Comparison of ENCODE assay signal across 1 cellular context in genomic region chr12:100573499-100574261, GRCh38.
A peak's percentile ranks its signal among the peaks of the same experiment; 100 is the strongest.
TF ChIP-seq lines count a peak whose summit lies in the region.

Gene GAS2L3 (plus strand): TSS chr12:100573684. CDS start chr12:100594905, 21,221 bp downstream.

TF ChIP-seq in HEK293, 187 proteins besides CTCF, POLR2A, EP300 and RAD21 (continued from another document and continues in another):
- TF ChIP-seq ZNF280C (tag by site-specific recombination; IDR thresholded peaks at IDR 0.05) (no peak), ZNF610 (tag by site-specific recombination; IDR thresholded peaks at IDR 0.05; ENCODE audit: borderline replicate concordance) (peak; percentile 62; the same call in 1 of the 2 replicates), ZNF768 (tag by site-specific recombination; IDR thresholded peaks at IDR 0.05) (no peak), ZNF239 (tag by site-specific recombination; IDR thresholded peaks at IDR 0.05) (no peak), ZNF501 (tag by site-specific recombination; IDR thresholded peaks at IDR 0.05) (peak; percentile 79; the same call in 1 of the 2 replicates), KLF17 (tag by site-specific recombination; IDR thresholded peaks at IDR 0.05) (peak; percentile 80; the same call in 1 of the 2 replicates), ZNF830 (tag by site-specific recombination; IDR thresholded peaks at IDR 0.05; ENCODE audit: low read depth) (no peak), ZNF513 (tag by site-specific recombination; IDR thresholded peaks at IDR 0.05) (no peak), ZNF785 (tag by site-specific recombination; IDR thresholded peaks at IDR 0.05) (no peak), ZNF555 (tag by site-specific recombination; conservative IDR thresholded peaks at IDR 0.05) (no peak), RBAK (tag by site-specific recombination; IDR thresholded peaks at IDR 0.05) (no peak), ZNF292 (tag by site-specific recombination; IDR thresholded peaks at IDR 0.05; ENCODE audit: borderline replicate concordance, low read depth) (no peak), ZFP3 (tag by site-specific recombination; IDR thresholded peaks at IDR 0.05; ENCODE audit: low read depth) (no peak), ZNF311 (tag by site-specific recombination; IDR thresholded peaks at IDR 0.05; ENCODE audit: borderline replicate concordance) (no peak), GFI1B (tag by site-specific recombination; IDR thresholded peaks at IDR 0.05) (peak; percentile 76), ZNF670 (tag by site-specific recombination; IDR thresholded peaks at IDR 0.05; ENCODE audit: low read depth) (no peak), ZNF529 (tag by site-specific recombination; IDR thresholded peaks at IDR 0.05; ENCODE audit: insufficient replicate concordance) (no peak), ZNF18 (tag by site-specific recombination; IDR thresholded peaks at IDR 0.05) (no peak), ZBTB11 (tag by site-specific recombination; conservative IDR thresholded peaks at IDR 0.05; ENCODE audit: low read depth) (no peak), ZXDB (tag by site-specific recombination; IDR thresholded peaks at IDR 0.05) (peak; percentile 88), IKZF3 (tag by site-specific recombination; IDR thresholded peaks at IDR 0.05) (no peak), ZNF621 (tag by site-specific recombination; IDR thresholded peaks at IDR 0.05) (no peak), ZNF658 (tag by site-specific recombination; IDR thresholded peaks at IDR 0.05) (no peak), HOXC10 (CRISPR knock-in tag; IDR thresholded peaks at IDR 0.05) (no peak), ZNF133 (tag by site-specific recombination; IDR thresholded peaks at IDR 0.05) (no peak), ATF2 (tag by site-specific recombination; IDR thresholded peaks at IDR 0.05; ENCODE audit: low read depth) (no peak), KLF7 (tag by site-specific recombination; IDR thresholded peaks at IDR 0.05; ENCODE audit: borderline replicate concordance) (0 out of 2 replicates have a peak, but pooled peaks have one; percentile 19), ZNF654 (tag by site-specific recombination; IDR thresholded peaks at IDR 0.05; ENCODE audit: low read depth) (no peak), ZNF639 (tag by site-specific recombination; IDR thresholded peaks at IDR 0.05) (no peak), ZFP37 (tag by site-specific recombination; IDR thresholded peaks at IDR 0.05) (0 out of 2 replicates have a peak, but pooled peaks have one; percentile 68), SP7 (tag by site-specific recombination; IDR thresholded peaks at IDR 0.05) (peak; percentile 67), ZSCAN23 (tag by site-specific recombination; IDR thresholded peaks at IDR 0.05) (0 out of 2 replicates have a peak, but pooled peaks have one; percentile 14), ZNF747 (tag by site-specific recombination; IDR thresholded peaks at IDR 0.05) (no peak), ZNF132 (tag by site-specific recombination; IDR thresholded peaks at IDR 0.05; ENCODE audit: borderline replicate concordance) (no peak), ZNF701 (tag by site-specific recombination; IDR thresholded peaks at IDR 0.05) (no peak)
- TF ChIP-seq, protein P1, sequence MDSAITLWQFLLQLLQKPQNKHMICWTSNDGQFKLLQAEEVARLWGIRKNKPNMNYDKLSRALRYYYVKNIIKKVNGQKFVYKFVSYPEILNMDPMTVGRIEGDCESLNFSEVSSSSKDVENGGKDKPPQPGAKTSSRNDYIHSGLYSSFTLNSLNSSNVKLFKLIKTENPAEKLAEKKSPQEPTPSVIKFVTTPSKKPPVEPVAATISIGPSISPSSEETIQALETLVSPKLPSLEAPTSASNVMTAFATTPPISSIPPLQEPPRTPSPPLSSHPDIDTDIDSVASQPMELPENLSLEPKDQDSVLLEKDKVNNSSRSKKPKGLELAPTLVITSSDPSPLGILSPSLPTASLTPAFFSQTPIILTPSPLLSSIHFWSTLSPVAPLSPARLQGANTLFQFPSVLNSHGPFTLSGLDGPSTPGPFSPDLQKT (IDR thresholded peaks at IDR 0.05; ENCODE audit: borderline replicate concordance, low read depth, low read length) = no peak
- TF ChIP-seq, protein P2, sequence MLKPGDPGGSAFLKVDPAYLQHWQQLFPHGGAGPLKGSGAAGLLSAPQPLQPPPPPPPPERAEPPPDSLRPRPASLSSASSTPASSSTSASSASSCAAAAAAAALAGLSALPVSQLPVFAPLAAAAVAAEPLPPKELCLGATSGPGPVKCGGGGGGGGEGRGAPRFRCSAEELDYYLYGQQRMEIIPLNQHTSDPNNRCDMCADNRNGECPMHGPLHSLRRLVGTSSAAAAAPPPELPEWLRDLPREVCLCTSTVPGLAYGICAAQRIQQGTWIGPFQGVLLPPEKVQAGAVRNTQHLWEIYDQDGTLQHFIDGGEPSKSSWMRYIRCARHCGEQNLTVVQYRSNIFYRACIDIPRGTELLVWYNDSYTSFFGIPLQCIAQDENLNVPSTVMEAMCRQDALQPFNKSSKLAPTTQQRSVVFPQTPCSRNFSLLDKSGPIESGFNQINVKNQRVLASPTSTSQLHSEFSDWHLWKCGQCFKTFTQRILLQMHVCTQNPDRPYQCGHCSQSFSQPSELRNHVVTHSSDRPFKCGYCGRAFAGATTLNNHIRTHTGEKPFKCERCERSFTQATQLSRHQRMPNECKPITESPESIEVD (tag by site-specific recombination; IDR thresholded peaks at IDR 0.05) = no peak
- TF ChIP-seq, protein P3, sequence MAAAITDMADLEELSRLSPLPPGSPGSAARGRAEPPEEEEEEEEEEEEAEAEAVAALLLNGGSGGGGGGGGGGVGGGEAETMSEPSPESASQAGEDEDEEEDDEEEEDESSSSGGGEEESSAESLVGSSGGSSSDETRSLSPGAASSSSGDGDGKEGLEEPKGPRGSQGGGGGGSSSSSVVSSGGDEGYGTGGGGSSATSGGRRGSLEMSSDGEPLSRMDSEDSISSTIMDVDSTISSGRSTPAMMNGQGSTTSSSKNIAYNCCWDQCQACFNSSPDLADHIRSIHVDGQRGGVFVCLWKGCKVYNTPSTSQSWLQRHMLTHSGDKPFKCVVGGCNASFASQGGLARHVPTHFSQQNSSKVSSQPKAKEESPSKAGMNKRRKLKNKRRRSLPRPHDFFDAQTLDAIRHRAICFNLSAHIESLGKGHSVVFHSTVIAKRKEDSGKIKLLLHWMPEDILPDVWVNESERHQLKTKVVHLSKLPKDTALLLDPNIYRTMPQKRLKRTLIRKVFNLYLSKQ (tag by site-specific recombination; IDR thresholded peaks at IDR 0.05; ENCODE audit: borderline replicate concordance) = no peak
- TF ChIP-seq, protein P4, sequence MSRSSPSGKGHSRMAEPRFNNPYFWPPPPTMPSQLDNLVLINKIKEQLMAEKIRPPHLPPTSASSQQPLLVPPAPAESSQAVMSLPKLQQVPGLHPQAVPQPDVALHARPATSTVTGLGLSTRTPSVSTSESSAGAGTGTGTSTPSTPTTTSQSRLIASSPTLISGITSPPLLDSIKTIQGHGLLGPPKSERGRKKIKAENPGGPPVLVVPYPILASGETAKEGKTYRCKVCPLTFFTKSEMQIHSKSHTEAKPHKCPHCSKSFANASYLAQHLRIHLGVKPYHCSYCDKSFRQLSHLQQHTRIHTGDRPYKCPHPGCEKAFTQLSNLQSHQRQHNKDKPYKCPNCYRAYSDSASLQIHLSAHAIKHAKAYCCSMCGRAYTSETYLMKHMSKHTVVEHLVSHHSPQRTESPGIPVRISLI (tag by site-specific recombination; IDR thresholded peaks at IDR 0.05) = no peak
